Comparison of ENCODE assay signal across 1 cellular context in genomic region chr2:151853070-151853758, GRCh38.
TF ChIP-seq lines count a peak whose summit lies in the region.

No MANE protein-coding gene starts in this region.

TF ChIP-seq in HepG2, 621 proteins besides CTCF, POLR2A, EP300 and RAD21 (continued from another document):
- no peak for TF ChIP-seq ZBTB44 (CRISPR knock-in tag; IDR thresholded peaks at IDR 0.05)
- no peak for TF ChIP-seq ZNF274 (CRISPR knock-in tag; IDR thresholded peaks at IDR 0.05)
